ENCODE assay signal across 35 cellular contexts in the genomic region with DNA sequence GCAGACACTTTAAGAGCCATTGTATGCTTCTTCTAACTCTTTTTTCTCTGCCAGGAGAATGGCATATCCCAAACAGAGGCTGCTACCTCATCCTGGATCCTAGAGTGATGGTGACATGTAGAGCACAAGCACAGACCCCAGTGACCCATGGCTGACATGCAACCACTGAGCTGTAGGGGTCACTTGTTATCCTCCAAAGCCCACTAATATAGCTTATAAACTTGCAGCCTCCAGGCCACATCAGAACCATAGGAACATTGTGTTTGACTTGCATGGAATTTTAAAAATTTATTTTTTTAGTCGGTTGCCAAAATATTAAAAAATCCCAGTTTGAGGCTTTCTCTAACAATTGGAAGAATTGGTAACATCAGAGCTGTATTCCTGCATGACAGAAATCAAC.
"Had no signal": no experiment of that assay in that cellular context is flagged by ENCODE, and none has a peak within 500 bp of the region (broad histone marks: within the 10 kb centered on the region; RNA-seq: fewer than 3 reads in every experiment).

No MANE protein-coding gene starts in this region.

- H3K4me3 Mint-ChIP-seq: activated CD4-positive, alpha-beta memory T cell treated with anti-CD3 and anti-CD28 coated beads, Interleukin-2, amount 10 ng/mL, durations not matched to agents 7 days and 5 days; activated CD8-positive, alpha-beta memory T cell treated with anti-CD3 and anti-CD28 coated beads, Interleukin-2, amount 10 ng/mL, durations not matched to agents 7 days and 5 days; activated naive CD8-positive, alpha-beta T cell treated with anti-CD3 and anti-CD28 coated beads for 36 hours had no signal

- H3K9me3 Mint-ChIP-seq: activated CD4-positive, alpha-beta memory T cell treated with anti-CD3 and anti-CD28 coated beads, Interleukin-2, amount 10 ng/mL, durations not matched to agents 7 days and 5 days; activated naive CD8-positive, alpha-beta T cell treated with anti-CD3 and anti-CD28 coated beads for 36 hours had no signal

- H3K4me3 ChIP-seq: Peyer's patch, SJSA1 had no signal

- H3K36me3 ChIP-seq: brain microvascular endothelial cell, Peyer's patch, SJSA1 had no signal

- ATAC-seq: activated CD8-positive, alpha-beta memory T cell treated with anti-CD3 and anti-CD28 coated beads, Interleukin-2, amount 10 ng/mL, durations not matched to agents 7 days and 5 days had no signal

- H3K27me3 ChIP-seq: brain microvascular endothelial cell, Peyer's patch, SJSA1 had no signal

- H3K4me1 Mint-ChIP-seq: activated CD4-positive, alpha-beta memory T cell treated with anti-CD3 and anti-CD28 coated beads, Interleukin-2, amount 10 ng/mL, durations not matched to agents 7 days and 5 days; activated CD8-positive, alpha-beta memory T cell treated with anti-CD3 and anti-CD28 coated beads, Interleukin-2, amount 10 ng/mL, durations not matched to agents 7 days and 5 days; activated naive CD8-positive, alpha-beta T cell treated with anti-CD3 and anti-CD28 coated beads for 36 hours had no signal

- H3K27ac ChIP-seq: brain microvascular endothelial cell, Peyer's patch, SJSA1, VCaP had no signal

- H3K27me3 Mint-ChIP-seq: activated CD4-positive, alpha-beta memory T cell treated with anti-CD3 and anti-CD28 coated beads, Interleukin-2, amount 10 ng/mL, durations not matched to agents 7 days and 5 days; activated CD8-positive, alpha-beta memory T cell treated with anti-CD3 and anti-CD28 coated beads, Interleukin-2, amount 10 ng/mL, durations not matched to agents 7 days and 5 days had no signal

- H3K36me3 Mint-ChIP-seq: activated CD8-positive, alpha-beta memory T cell treated with anti-CD3 and anti-CD28 coated beads, Interleukin-2, amount 10 ng/mL, durations not matched to agents 7 days and 5 days; activated naive CD8-positive, alpha-beta T cell treated with anti-CD3 and anti-CD28 coated beads for 36 hours had no signal

- H3K27ac Mint-ChIP-seq: activated CD4-positive, alpha-beta memory T cell treated with anti-CD3 and anti-CD28 coated beads, Interleukin-2, amount 10 ng/mL, durations not matched to agents 7 days and 5 days; activated CD8-positive, alpha-beta memory T cell treated with anti-CD3 and anti-CD28 coated beads, Interleukin-2, amount 10 ng/mL, durations not matched to agents 7 days and 5 days; activated naive CD8-positive, alpha-beta T cell treated with anti-CD3 and anti-CD28 coated beads for 36 hours had no signal

- H3K9me3 ChIP-seq: Peyer's patch, SJSA1 had no signal

- DNase-seq: activated CD4-positive, alpha-beta memory T cell treated with anti-CD3 and anti-CD28 coated beads, Interleukin-2, amount 10 ng/mL, durations not matched to agents 7 days and 5 days; activated CD4-positive, alpha-beta T cell treated with anti-CD3 and anti-CD28 coated beads for 1 hour; activated CD4-positive, alpha-beta T cell treated with anti-CD3 and anti-CD28 coated beads for 48 hours; activated CD4-positive, CD25-positive, alpha-beta regulatory T cell; activated CD8-positive, alpha-beta memory T cell treated with anti-CD3 and anti-CD28 coated beads for 24 hours; activated CD8-positive, alpha-beta memory T cell treated with anti-CD3 and anti-CD28 coated beads, Interleukin-2, amount 10 ng/mL, durations not matched to agents 7 days and 5 days; activated CD8-positive, alpha-beta memory T cell treated with anti-CD3 and anti-CD28 coated beads, Interleukin-2, amount 50 U/mL, for 48 hours; activated effector memory CD4-positive, alpha-beta T cell treated with Interleukin-2 at 50 U/mL for 16 hours; activated naive CD4-positive, alpha-beta T cell treated with anti-CD3 and anti-CD28 coated beads, Interleukin-2, amount 50 U/mL, for 16 hours; activated naive CD8-positive, alpha-beta T cell treated with anti-CD3 and anti-CD28 coated beads for 36 hours; activated T-cell treated with anti-CD3 and anti-CD28 coated beads, Interleukin-2, amount 50 U/mL, for 48 hours; amniotic stem cell; aorta; brain microvascular endothelial cell; central memory CD4-positive, alpha-beta T cell; NCI-H1048; NCI-H1105 treated with DMSO at 0.1 percent for 48 hours; NCI-H1436; NCI-H1694; NCI-H1930; NCI-H2081 treated with DMSO at 0.1 percent for 48 hours; NCI-H226; NCI-H446 treated with DMSO at 0.1 percent for 48 hours; NCI-H524; NCI-H69; NCI-H82; Peyer's patch; RPMI8226; SHP77 treated with DMSO at 0.1 percent for 48 hours; SW 1271; T-helper 1 cell; T-helper 2 cell; T-helper 9 cell had no signal

- H3K4me1 ChIP-seq: Peyer's patch, SJSA1 had no signal
